In genomic region chr9:95572370-95573151, GRCh38 we compare ENCODE assay signal across 25 cellular contexts. TPM values are rescaled to one million over a fixed set of nuclear protein-coding genes. Genes with fewer than 3 reads are reported as not detected.
A peak's percentile ranks its signal among the peaks of the same experiment; 100 is the strongest.
DNase-seq lines count a peak whose midpoint lies in the region; TF ChIP-seq lines count a peak whose summit lies in the region.
"Had no signal": no experiment of that assay in that cellular context is flagged by ENCODE, and none has a peak within 500 bp of the region (broad histone marks: within the 10 kb centered on the region; RNA-seq: fewer than 3 reads in every experiment).

No MANE protein-coding gene starts in this region.

- peaks cover 18% of the 10 kb centered on the region for H3K27me3 Mint-ChIP-seq in chondrocyte (ENCODE audit: low read depth)

- H3K9me3 ChIP-seq in SJSA1 (replicated peaks) (no peaks in the 10 kb centered on the region), trophoblast cell (ENCODE audit: insufficient read depth, low read depth, low read length) (peaks cover 4% of the 10 kb centered on the region)
- H3K9me3 ChIP-seq: MG63, neutrophil, tibial nerve had no signal

- peaks cover 67% of the 10 kb centered on the region for H3K4me1 ChIP-seq in SJSA1 (replicated peaks)
- peaks cover 16 to 21% of the 10 kb centered on the region in 2 experiments for H3K4me1 ChIP-seq in trophoblast cell (ENCODE audit: control insufficient read depth in 1 of 2, insufficient read depth in 2 of 2, low read length in 2 of 2)

- H2AFZ ChIP-seq in trophoblast cell (ENCODE audit: insufficient read depth, low read length, poor library complexity) = no peak overlapping the region
- H2AFZ ChIP-seq: hepatocyte had no signal

- H4K91ac ChIP-seq in trophoblast cell (ENCODE audit: low read depth, low read length) = peak overlapping the region; percentile 45

- no peak overlapping the region for H3K27ac Mint-ChIP-seq in chondrocyte (ENCODE audit: unreplicated experiment)
- H3K27ac Mint-ChIP-seq: B cell; stimulated activated naive CD8-positive, alpha-beta T cell treated with anti-CD3 and anti-CD28 coated beads, Interleukin-15, Interleukin-2, amounts not matched to agents 100 ng/mL and 50 ng/mL, for 24 hours had no signal

- H3K4me3 ChIP-seq in SJSA1 (no peak overlapping the region), trophoblast cell (ENCODE audit: low read depth, low read length) (no peak overlapping the region)
- H3K4me3 ChIP-seq: cardiac muscle cell, hepatocyte, MG63, smooth muscle cell, tibial nerve had no signal

- H3K4me2 ChIP-seq in trophoblast cell (ENCODE audit: low read length) = no peak overlapping the region
- H3K4me2 ChIP-seq: hepatocyte, smooth muscle cell had no signal

- peak overlapping the region; percentile 32 for H2AK5ac ChIP-seq in trophoblast cell (ENCODE audit: low read length)

- H3K14ac ChIP-seq in trophoblast cell (ENCODE audit: low read length) = peak overlapping the region; percentile 20

- DNase-seq in G401 (ENCODE audit: low spot score) (peak; percentile 55), SJSA1 (ENCODE audit: low read depth in 1 of 2, low spot score in 2 of 2) (peak; percentile 93 to 94), fibroblast of peridontal ligament (ENCODE audit: extremely low read depth) (peak; percentile 59), trophoblast cell (peak in 1 of 2 donors; percentile 17), NCI-H1105 (lab: John Stamatoyannopoulos, UW) (no peak), midbrain (lab: John Stamatoyannopoulos, UW) (no peak), chondrocyte (ENCODE audit: low spot score) (no peak), DMS53 (lab: John Stamatoyannopoulos, UW) (no peak)
- DNase-seq: activated CD4-positive, alpha-beta T cell treated with anti-CD3 and anti-CD28 coated beads, Interleukin-2, amount 50 U/mL, for 48 hours; activated T-cell treated with anti-CD3 and anti-CD28 coated beads for 4 hours; COR-L47; MG63; NCI-H146; NCI-H2171; SHP77 treated with DMSO at 0.1 percent for 48 hours; stimulated activated CD4-positive, alpha-beta T cell treated with anti-CD3 and anti-CD28 coated beads, Interleukin-2, amount 100 ng/mL, for 48 hours; T-helper 2 cell; WERI-Rb-1 had no signal

- peak overlapping the region; percentile 26 for H2BK120ac ChIP-seq in trophoblast cell (ENCODE audit: insufficient read depth, low read length, poor library complexity)

- H4K8ac ChIP-seq in trophoblast cell (ENCODE audit: low read depth, low read length) = no peak overlapping the region

- H3K23ac ChIP-seq in trophoblast cell (ENCODE audit: low read length) = no peak overlapping the region

- WGBS in trophoblast cell (ENCODE audit: extremely low coverage, insufficient coverage, insufficient read length) = no CpG with 5 or more reads among the region's 25 CpGs

- peak overlapping the region; percentile 69 for H3K27ac ChIP-seq in SJSA1
- H3K27ac ChIP-seq in trophoblast cell (ENCODE audit: low read depth, low read length) = no peak overlapping the region
- H3K27ac ChIP-seq: cardiac muscle cell, hepatocyte, neutrophil, WERI-Rb-1 had no signal

- no peak overlapping the region for H3K9ac ChIP-seq in trophoblast cell (ENCODE audit: low read length)

- peaks cover 21% of the 10 kb centered on the region for H3K4me1 Mint-ChIP-seq in chondrocyte (ENCODE audit: low read depth)

- no peak overlapping the region for H3K4ac ChIP-seq in trophoblast cell (ENCODE audit: low read depth, low read length)

- peaks cover 2% of the 10 kb centered on the region for H3K9me3 Mint-ChIP-seq in chondrocyte (ENCODE audit: low read depth)
- H3K9me3 Mint-ChIP-seq: stimulated activated naive CD8-positive, alpha-beta T cell treated with anti-CD3 and anti-CD28 coated beads, Interleukin-15, Interleukin-2, amounts not matched to agents 100 ng/mL and 50 ng/mL, for 24 hours had no signal

- H3K79me1 ChIP-seq in trophoblast cell (ENCODE audit: low read length) = peaks cover 28% of the 10 kb centered on the region

- H4K12ac ChIP-seq in trophoblast cell (ENCODE audit: low read depth, low read length) = no peak overlapping the region

- H3K18ac ChIP-seq in trophoblast cell (ENCODE audit: low read length) = no peak overlapping the region

- H3K4me3 Mint-ChIP-seq in chondrocyte (ENCODE audit: unreplicated experiment) = no peak overlapping the region
- H3K4me3 Mint-ChIP-seq: B cell; stimulated activated naive CD8-positive, alpha-beta T cell treated with anti-CD3 and anti-CD28 coated beads, Interleukin-15, Interleukin-2, amounts not matched to agents 100 ng/mL and 50 ng/mL, for 24 hours had no signal

- in situ Hi-C loops in G401 (cut with HindIII; ENCODE audit: low sequenced_read_pairs) = no loop called here

- no peak overlapping the region for H2BK5ac ChIP-seq in trophoblast cell (ENCODE audit: low read depth, low read length, poor library complexity)

- peaks cover 3% of the 10 kb centered on the region for H3K36me3 Mint-ChIP-seq in chondrocyte (ENCODE audit: low read depth)

- peaks cover 2% of the 10 kb centered on the region for H3K79me2 ChIP-seq in trophoblast cell (ENCODE audit: control insufficient read depth, insufficient read depth, low read length, poor library complexity)
- H3K79me2 ChIP-seq: hepatocyte had no signal

- no peak for TF ChIP-seq CTCF in chondrocyte (IDR thresholded peaks at IDR 0.05)

- peak overlapping the region; percentile 59 for H2BK12ac ChIP-seq in trophoblast cell (ENCODE audit: low read length)

- H3K36me3 ChIP-seq in SJSA1 (no peaks in the 10 kb centered on the region), trophoblast cell (ENCODE audit: control insufficient read depth in 1 of 2, insufficient read depth in 2 of 2, low read length in 2 of 2) (no peaks in the 10 kb centered on the region)
- H3K36me3 ChIP-seq: cardiac muscle cell, MG63, neutrophil, tibial nerve, WERI-Rb-1 had no signal

- H3K27me3 ChIP-seq in SJSA1 (replicated peaks) = no peaks in the 10 kb centered on the region
- H3K27me3 ChIP-seq in trophoblast cell (ENCODE audit: insufficient read depth, low read length) = no peaks in the 10 kb centered on the region
- H3K27me3 ChIP-seq: cardiac muscle cell, hepatocyte, MG63, tibial nerve had no signal

RNA-seq across cellular contexts. Expression of gene PTCH1, which starts 55.8 kb away (rescaled TPM):
- total RNA-seq in G401 (2014; rRNA removed; shearing (Covaris generic)) = 6.7 and 7.0 TPM in 2 replicates
- total RNA-seq in SJSA1 (2014; rRNA removed; shearing (Covaris generic)) = 49.3 and 56.4 TPM in 2 replicates
- 13.6 and 13.7 TPM in 2 replicates for polyA plus RNA-seq in trophoblast cell (2013)
- 5.7 to 10.4 TPM (median 6.4 TPM) in 3 replicates for total RNA-seq in chondrocyte

Comparison
In these comparisons a context has a peak if more than half of its experiments do, and no peak if none do; other contexts are left out.
1. DNase-seq: peak in G401 (single experiment), SJSA1 (2 of 2) and fibroblast of peridontal ligament (single experiment); none in NCI-H1105 (single experiment), midbrain (single experiment), chondrocyte (single experiment) and DMS53 (single experiment).